ENCODE assay signal across 29 cellular contexts in genomic region chr14:37275963-37276362, GRCh38.
"Had no signal": no experiment of that assay in that cellular context is flagged by ENCODE, and none has a peak within 500 bp of the region (broad histone marks: within the 10 kb centered on the region; RNA-seq: fewer than 3 reads in every experiment).

No MANE protein-coding gene starts in this region.

- H3K27ac ChIP-seq: colonic mucosa, epithelial cell of prostate, esophagus squamous epithelium, gastrocnemius medialis, heart right ventricle, left ventricle myocardium inferior, lower lobe of right lung had no signal

- ATAC-seq: effector memory CD8-positive, alpha-beta T cell; esophagus mucosa; gastrocnemius medialis; heart right ventricle; left colon; left lobe of liver; lower lobe of right lung; mucosa of descending colon had no signal

- H3K27ac Mint-ChIP-seq: dendritic cell treated with granulocyte-macrophage colony-stimulating factor and Interleukin-4, amounts not matched to agents 40 ng/mL and 50 ng/mL, for 4 days; effector memory CD8-positive, alpha-beta T cell; endodermal cell; mesothelial cell of epicardium; naive B cell had no signal

- H3K9me3 Mint-ChIP-seq: dendritic cell treated with granulocyte-macrophage colony-stimulating factor and Interleukin-4, amounts not matched to agents 40 ng/mL and 50 ng/mL, for 4 days had no signal

- H3K27me3 Mint-ChIP-seq: dendritic cell treated with granulocyte-macrophage colony-stimulating factor and Interleukin-4, amounts not matched to agents 40 ng/mL and 50 ng/mL, for 4 days; effector memory CD8-positive, alpha-beta T cell; naive B cell had no signal

- H3K4me1 ChIP-seq: colonic mucosa, esophagus squamous epithelium, gastrocnemius medialis, heart right ventricle, left ventricle myocardium inferior, lower lobe of right lung had no signal

- H3K4me3 ChIP-seq: colonic mucosa, esophagus squamous epithelium, gastrocnemius medialis, heart right ventricle, left ventricle myocardium inferior, lower lobe of right lung, mucosa of descending colon had no signal

- DNase-seq: colonic mucosa; cortex of kidney; effector CD8-positive, alpha-beta T cell; effector memory CD8-positive, alpha-beta T cell; endodermal cell; erythroblast; esophagus squamous epithelium; foreskin fibroblast; foreskin melanocyte; gastrocnemius medialis; glutamatergic neuron; head of caudate nucleus; heart right ventricle; hippocampal formation; kidney glomerular epithelial cell; left colon; left ventricle myocardium inferior; lower lobe of right lung; mesenchymal stem cell; mucosa of descending colon; naive B cell had no signal

- H3K4me3 Mint-ChIP-seq: dendritic cell treated with granulocyte-macrophage colony-stimulating factor and Interleukin-4, amounts not matched to agents 40 ng/mL and 50 ng/mL, for 4 days; effector memory CD8-positive, alpha-beta T cell; endodermal cell; mesothelial cell of epicardium; naive B cell had no signal

- H3K36me3 ChIP-seq: colonic mucosa, esophagus squamous epithelium, gastrocnemius medialis, left ventricle myocardium inferior, lower lobe of right lung had no signal

- FAIRE-seq: endometrium, islet of Langerhans, keratinocyte had no signal

- H3K36me3 Mint-ChIP-seq: naive B cell had no signal

- H3K9me3 ChIP-seq: colonic mucosa, esophagus squamous epithelium, gastrocnemius medialis, heart right ventricle, left ventricle myocardium inferior, lower lobe of right lung, mucosa of descending colon had no signal

- H3K27me3 ChIP-seq: colonic mucosa, esophagus squamous epithelium, gastrocnemius medialis, heart right ventricle had no signal

- H3K4me1 Mint-ChIP-seq: mesothelial cell of epicardium, naive B cell had no signal
